Comparison of ENCODE assay signal across 22 cellular contexts in genomic region chr16:85403693-85404092, GRCh38.
A peak's percentile ranks its signal among the peaks of the same experiment; 100 is the strongest.
DNase-seq lines count a peak whose midpoint lies in the region; ATAC-seq and TF ChIP-seq lines count a peak whose summit lies in the region.
"Had no signal": no experiment of that assay in that cellular context is flagged by ENCODE, and none has a peak within 500 bp of the region (broad histone marks: within the 10 kb centered on the region; RNA-seq: fewer than 3 reads in every experiment).

No MANE protein-coding gene starts in this region.

- H3K4me2 ChIP-seq in osteoblast (ENCODE audit: insufficient read depth, low read length): no peak overlapping the region

- H2AFZ ChIP-seq in osteoblast (ENCODE audit: low read length): no peak overlapping the region

- ATAC-seq in activated T-cell treated with anti-CD3 and anti-CD28 coated beads, Interleukin-2, amount 50 U/mL, for 4 hours: no peak
- no peak for ATAC-seq in activated CD8-positive, alpha-beta T cell treated with anti-CD3 and anti-CD28 coated beads for 36 hours
- ATAC-seq in GM21390 (IDR thresholded peaks at IDR 0.05; ENCODE audit: unreplicated experiment): no peak
- ATAC-seq: T-cell had no signal

- TF ChIP-seq CTCF in Caco-2 (IDR thresholded peaks at IDR 0.05; ENCODE audit: insufficient read depth in 1 of 2, low read depth in 1 of 2, low read length in 1 of 2, severe bottlenecking in 1 of 2, unreplicated experiment in 1 of 2) (no peak), osteoblast (IDR thresholded peaks at IDR 0.05; ENCODE audit: extremely low read depth, low read depth, low read length) (no peak)
- TF ChIP-seq CTCF in activated CD8-positive, alpha-beta T cell treated with anti-CD3 and anti-CD28 coated beads for 36 hours (IDR thresholded peaks at IDR 0.05): no peak

- H4K20me1 ChIP-seq in osteoblast (ENCODE audit: insufficient read depth, low read length): no peaks in the 10 kb centered on the region

- peak overlapping the region; percentile 28 for H3K27ac ChIP-seq in osteoblast (ENCODE audit: low read depth, low read length)
- H3K27ac ChIP-seq: adrenal gland, dorsolateral prefrontal cortex, skin epidermis had no signal

- H3K4me3 ChIP-seq in Caco-2 (ENCODE audit: low read depth, low read length): no peak overlapping the region
- no peak overlapping the region for H3K4me3 ChIP-seq in osteoblast (ENCODE audit: insufficient read depth, low read length)
- H3K4me3 ChIP-seq: adrenal gland, dorsolateral prefrontal cortex, skin epidermis had no signal

- no peaks in the 10 kb centered on the region for H3K27me3 Mint-ChIP-seq in activated T-cell treated with anti-CD3 and anti-CD28 coated beads, Interleukin-2, amount 50 U/mL, for 4 hours (ENCODE audit: low read depth)
- H3K27me3 Mint-ChIP-seq in activated T-cell treated with anti-CD3 and anti-CD28 coated beads, Interleukin-2, amount 50 U/mL, for 24 hours: no peaks in the 10 kb centered on the region
- H3K27me3 Mint-ChIP-seq in Caco-2 (ENCODE audit: insufficient read depth, unreplicated experiment): no peaks in the 10 kb centered on the region
- no peaks in the 10 kb centered on the region for H3K27me3 Mint-ChIP-seq in activated CD8-positive, alpha-beta T cell treated with anti-CD3 and anti-CD28 coated beads for 36 hours
- H3K27me3 Mint-ChIP-seq: CD4-positive, alpha-beta memory T cell; T-cell had no signal

- CTCF ChIA-PET in Caco-2 (lab: Charles Lee): interaction anchor here (1.0 kb wide), 1 partner anchor 13 kb away, joined by 3 read pairs; no protein-coding TSS in a partner anchor
- CTCF ChIA-PET in activated CD8-positive, alpha-beta T cell treated with anti-CD3 and anti-CD28 coated beads for 36 hours (lab: Charles Lee): interaction anchor here (1.0 to 1.2 kb wide), 3 partner anchors 10 to 17 kb away, joined by 3 to 4 read pairs (median 3); no protein-coding TSS in a partner anchor

- H3K27me3 ChIP-seq in Caco-2 (replicated peaks; ENCODE audit: control insufficient read depth, insufficient read depth, low read length) (no peaks in the 10 kb centered on the region), osteoblast (ENCODE audit: insufficient read depth, low read length) (no peaks in the 10 kb centered on the region)
- H3K27me3 ChIP-seq: adrenal gland, dorsolateral prefrontal cortex had no signal

- H3K4me1 ChIP-seq in Caco-2 (no peaks in the 10 kb centered on the region), osteoblast (ENCODE audit: insufficient read depth, low read length) (peaks cover 9% of the 10 kb centered on the region)
- H3K4me1 ChIP-seq: adrenal gland had no signal

- POLR2A ChIA-PET in Caco-2 (lab: Charles Lee): no interaction called here
- POLR2A ChIA-PET in activated CD8-positive, alpha-beta T cell treated with anti-CD3 and anti-CD28 coated beads for 36 hours (lab: Charles Lee): no interaction called here

- BruUV-seq in Caco-2 (replicated peaks; lab: Mats Ljungman, UMichigan): no TSS peak

- no peak overlapping the region for H3K27ac Mint-ChIP-seq in activated T-cell treated with anti-CD3 and anti-CD28 coated beads, Interleukin-2, amount 50 U/mL, for 24 hours
- no peak overlapping the region for H3K27ac Mint-ChIP-seq in Caco-2 (ENCODE audit: unreplicated experiment)
- peak overlapping the region; percentile 69 for H3K27ac Mint-ChIP-seq in activated CD8-positive, alpha-beta T cell treated with anti-CD3 and anti-CD28 coated beads for 36 hours
- H3K27ac Mint-ChIP-seq: CD4-positive, alpha-beta memory T cell; T-cell had no signal

- no peaks in the 10 kb centered on the region for H3K4me1 Mint-ChIP-seq in activated T-cell treated with anti-CD3 and anti-CD28 coated beads, Interleukin-2, amount 50 U/mL, for 4 hours (ENCODE audit: low read depth)
- peaks cover 2% of the 10 kb centered on the region for H3K4me1 Mint-ChIP-seq in activated T-cell treated with anti-CD3 and anti-CD28 coated beads, Interleukin-2, amount 50 U/mL, for 24 hours (ENCODE audit: low read depth)
- no peaks in the 10 kb centered on the region for H3K4me1 Mint-ChIP-seq in Caco-2 (ENCODE audit: low read depth, unreplicated experiment)
- peaks cover 4% of the 10 kb centered on the region for H3K4me1 Mint-ChIP-seq in activated CD8-positive, alpha-beta T cell treated with anti-CD3 and anti-CD28 coated beads for 36 hours (ENCODE audit: low read depth)
- H3K4me1 Mint-ChIP-seq: CD4-positive, alpha-beta memory T cell; T-cell had no signal

- peak; percentile 0 for DNase-seq in activated T-cell treated with anti-CD3 and anti-CD28 coated beads, Interleukin-2, amount 50 U/mL, for 4 hours
- DNase-seq in activated T-cell treated with anti-CD3 and anti-CD28 coated beads, Interleukin-2, amount 50 U/mL, for 24 hours: no peak
- DNase-seq in Caco-2 (peak; percentile 2 to 28), osteoblast (ENCODE audit: insufficient read length, low spot score, missing footprints) (no peak), DMS79 treated with DMSO at 0.1 percent for 48 hours (lab: John Stamatoyannopoulos, UW) (no peak), NCI-H446 treated with DMSO at 0.1 percent for 48 hours (lab: John Stamatoyannopoulos, UW) (no peak)
- DNase-seq in activated CD8-positive, alpha-beta T cell treated with anti-CD3 and anti-CD28 coated beads for 36 hours: no peak
- DNase-seq: activated CD4-positive, alpha-beta T cell treated with anti-CD3 and anti-CD28 coated beads, Interleukin-2, amount 50 U/mL, for 48 hours; CD4-positive, alpha-beta memory T cell; DMS79; KG1; midbrain; MV-4-11; NCI-H2029 treated with DMSO at 0.1 percent for 48 hours; NCI-H446; stimulated activated CD4-positive, alpha-beta T cell treated with anti-CD3 and anti-CD28 coated beads, Interleukin-2, amount 100 ng/mL, for 48 hours; T-cell had no signal

- no peaks in the 10 kb centered on the region for H3K9me3 Mint-ChIP-seq in activated T-cell treated with anti-CD3 and anti-CD28 coated beads, Interleukin-2, amount 50 U/mL, for 4 hours
- no peaks in the 10 kb centered on the region for H3K9me3 Mint-ChIP-seq in activated T-cell treated with anti-CD3 and anti-CD28 coated beads, Interleukin-2, amount 50 U/mL, for 24 hours
- H3K9me3 Mint-ChIP-seq in Caco-2 (ENCODE audit: unreplicated experiment): no peaks in the 10 kb centered on the region
- no peaks in the 10 kb centered on the region for H3K9me3 Mint-ChIP-seq in activated CD8-positive, alpha-beta T cell treated with anti-CD3 and anti-CD28 coated beads for 36 hours
- H3K9me3 Mint-ChIP-seq: CD4-positive, alpha-beta memory T cell; nephron; T-cell had no signal

- 0 out of 2 replicates have a peak, but pooled peaks cover 4% of the 10 kb centered on the region for H3K9me3 ChIP-seq in Caco-2
- no peaks in the 10 kb centered on the region for H3K9me3 ChIP-seq in osteoblast (ENCODE audit: low read depth, low read length)
- H3K9me3 ChIP-seq: adrenal gland had no signal

- no peaks in the 10 kb centered on the region for H3K36me3 Mint-ChIP-seq in activated T-cell treated with anti-CD3 and anti-CD28 coated beads, Interleukin-2, amount 50 U/mL, for 4 hours (ENCODE audit: insufficient read depth)
- H3K36me3 Mint-ChIP-seq in activated T-cell treated with anti-CD3 and anti-CD28 coated beads, Interleukin-2, amount 50 U/mL, for 24 hours (ENCODE audit: low read depth): no peaks in the 10 kb centered on the region
- no peaks in the 10 kb centered on the region for H3K36me3 Mint-ChIP-seq in Caco-2 (ENCODE audit: insufficient read depth, unreplicated experiment)
- no peaks in the 10 kb centered on the region for H3K36me3 Mint-ChIP-seq in activated CD8-positive, alpha-beta T cell treated with anti-CD3 and anti-CD28 coated beads for 36 hours (ENCODE audit: low read depth)
- H3K36me3 Mint-ChIP-seq: CD4-positive, alpha-beta memory T cell; T-cell had no signal

- no peak overlapping the region for H3K4me3 Mint-ChIP-seq in activated T-cell treated with anti-CD3 and anti-CD28 coated beads, Interleukin-2, amount 50 U/mL, for 4 hours
- no peak overlapping the region for H3K4me3 Mint-ChIP-seq in activated T-cell treated with anti-CD3 and anti-CD28 coated beads, Interleukin-2, amount 50 U/mL, for 24 hours
- no peak overlapping the region for H3K4me3 Mint-ChIP-seq in Caco-2 (ENCODE audit: unreplicated experiment)
- no peak overlapping the region for H3K4me3 Mint-ChIP-seq in activated CD8-positive, alpha-beta T cell treated with anti-CD3 and anti-CD28 coated beads for 36 hours
- H3K4me3 Mint-ChIP-seq: CD4-positive, alpha-beta memory T cell; nephron; T-cell had no signal

- no peaks in the 10 kb centered on the region for H3K36me3 ChIP-seq in Caco-2 (ENCODE audit: control insufficient read depth, insufficient read depth, low read length)
- no peaks in the 10 kb centered on the region for H3K36me3 ChIP-seq in osteoblast (ENCODE audit: insufficient read depth, low read length)
- H3K36me3 ChIP-seq: adrenal gland had no signal

- peaks cover 7% of the 10 kb centered on the region for H3K79me2 ChIP-seq in osteoblast (ENCODE audit: insufficient read depth, low read length)

- intact Hi-C loops in Caco-2 (cut with micrococcal nuclease; ENCODE audit: unreplicated experiment): no loop called here
- intact Hi-C loops in activated CD8-positive, alpha-beta T cell treated with anti-CD3 and anti-CD28 coated beads for 36 hours (cut with micrococcal nuclease): no loop called here

Comparison
In these comparisons a context has a peak if more than half of its experiments do, and no peak if none do; other contexts are left out.
1. DNase-seq: peak in activated T-cell treated with anti-CD3 and anti-CD28 coated beads, Interleukin-2, amount 50 U/mL, for 4 hours (single experiment) and Caco-2 (2 of 2); none in activated T-cell treated with anti-CD3 and anti-CD28 coated beads, Interleukin-2, amount 50 U/mL, for 24 hours (single experiment), activated CD8-positive, alpha-beta T cell treated with anti-CD3 and anti-CD28 coated beads for 36 hours (single experiment), osteoblast (single experiment), DMS79 treated with DMSO at 0.1 percent for 48 hours (single experiment) and NCI-H446 treated with DMSO at 0.1 percent for 48 hours (single experiment).